In the genomic region with DNA sequence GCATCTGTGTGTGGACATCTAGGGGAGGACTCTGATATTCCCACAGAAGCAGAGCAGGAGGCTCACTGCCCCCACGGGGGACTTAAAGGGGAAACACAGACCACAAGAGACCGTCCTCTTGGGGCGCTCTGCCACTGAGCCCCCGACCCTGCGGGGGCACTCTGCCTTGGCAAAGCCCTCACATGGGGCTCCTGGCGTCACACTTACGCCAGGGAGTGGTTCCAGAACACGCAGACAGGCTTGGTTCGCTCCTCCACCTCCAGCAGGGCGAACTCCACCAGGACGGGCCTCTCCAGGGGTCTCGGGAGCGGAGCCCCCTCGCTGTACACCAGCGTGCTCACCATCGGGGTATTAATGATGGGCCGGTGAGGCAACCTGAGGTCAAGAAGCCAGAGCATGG, we compare ENCODE assay signal across 23 cellular contexts. TPM values are rescaled to one million over a fixed set of nuclear protein-coding genes. Genes with fewer than 3 reads are reported as not detected.
A peak's percentile ranks its signal among the peaks of the same experiment; 100 is the strongest.
DNase-seq lines count a peak whose midpoint lies in the region; ATAC-seq and TF ChIP-seq lines count a peak whose summit lies in the region.
"Had no signal": no experiment of that assay in that cellular context is flagged by ENCODE, and none has a peak within 500 bp of the region (broad histone marks: within the 10 kb centered on the region; RNA-seq: fewer than 3 reads in every experiment).

No MANE protein-coding gene starts in this region.

- H3K4me3 Mint-ChIP-seq in Calu3 (ENCODE audit: low read depth, unreplicated experiment) (peak overlapping the region; percentile 47), endodermal cell (no peak overlapping the region)
- no peak overlapping the region for H3K4me3 Mint-ChIP-seq in stimulated activated memory B cell treated with anti-CD40 and anti-IgM and Interleukin-4, amounts not matched to agents 10 μg/mL and 1 μg/mL and 100 μg/mL, for 72 hours
- H3K4me3 Mint-ChIP-seq: CD4-positive, alpha-beta T cell; GM23338; HFFc6 had no signal

- H4K20me1 ChIP-seq in BLaER1: peaks cover 27% of the 10 kb centered on the region; the same call in 1 of the 2 replicates

- H3K36me3 ChIP-seq in BLaER1: peaks cover 11% of the 10 kb centered on the region
- H3K36me3 ChIP-seq in endodermal cell (ENCODE audit: control insufficient read depth, insufficient read depth, low read length): peaks cover 24% of the 10 kb centered on the region
- peaks cover 0 to 7% (median 0%) of the 10 kb centered on the region in 4 donors for H3K36me3 ChIP-seq in stomach
- H3K36me3 ChIP-seq: SJCRH30 had no signal

- intact Hi-C loops in Calu3 (cut with micrococcal nuclease; ENCODE audit: unreplicated experiment): no loop called here
- intact Hi-C loops in stomach (cut with DNase I; ENCODE audit: low total_unique reads): no loop called here

- H3K4me2 ChIP-seq in BLaER1: peak overlapping the region; percentile 82
- H3K4me2 ChIP-seq: GM23338 had no signal

- peaks cover 3% of the 10 kb centered on the region for H3K9me3 Mint-ChIP-seq in Calu3 (ENCODE audit: low read depth, unreplicated experiment)
- peaks cover 18% of the 10 kb centered on the region for H3K9me3 Mint-ChIP-seq in endodermal cell
- peaks cover 13% of the 10 kb centered on the region for H3K9me3 Mint-ChIP-seq in stimulated activated memory B cell treated with anti-CD40 and anti-IgM and Interleukin-4, amounts not matched to agents 10 μg/mL and 1 μg/mL and 100 μg/mL, for 72 hours
- H3K9me3 Mint-ChIP-seq: GM23338 had no signal

- TF ChIP-seq CTCF in Calu3 (IDR thresholded peaks at IDR 0.05; ENCODE audit: unreplicated experiment): no peak
- TF ChIP-seq CTCF in endodermal cell (conservative IDR thresholded peaks at IDR 0.05): no peak
- TF ChIP-seq CTCF in stomach (IDR thresholded peaks at IDR 0.05): no peak

- H3K27ac Mint-ChIP-seq in Calu3 (ENCODE audit: unreplicated experiment): peak overlapping the region; percentile 72
- H3K27ac Mint-ChIP-seq in endodermal cell: peak overlapping the region; percentile 5
- H3K27ac Mint-ChIP-seq in stimulated activated memory B cell treated with anti-CD40 and anti-IgM and Interleukin-4, amounts not matched to agents 10 μg/mL and 1 μg/mL and 100 μg/mL, for 72 hours: no peak overlapping the region
- H3K27ac Mint-ChIP-seq: CD4-positive, alpha-beta T cell; HFFc6 had no signal

- H3K4me1 Mint-ChIP-seq in Calu3 (ENCODE audit: low read depth, unreplicated experiment) (peaks cover 59% of the 10 kb centered on the region), endodermal cell (peaks cover 33% of the 10 kb centered on the region)
- no peaks in the 10 kb centered on the region for H3K4me1 Mint-ChIP-seq in stimulated activated memory B cell treated with anti-CD40 and anti-IgM and Interleukin-4, amounts not matched to agents 10 μg/mL and 1 μg/mL and 100 μg/mL, for 72 hours

- TF ChIP-seq POLR2A in stomach (IDR thresholded peaks at IDR 0.05): no peak

- H3K27me3 ChIP-seq in BLaER1 (peaks cover 21% of the 10 kb centered on the region), endodermal cell (ENCODE audit: control insufficient read depth, insufficient read depth, low read length, poor library complexity, severe bottlenecking) (no peaks in the 10 kb centered on the region), stomach (no peaks in the 10 kb centered on the region)

- peaks cover 67% of the 10 kb centered on the region for H3K36me3 Mint-ChIP-seq in Calu3 (ENCODE audit: insufficient read depth, unreplicated experiment)
- peaks cover 58% of the 10 kb centered on the region for H3K36me3 Mint-ChIP-seq in endodermal cell (ENCODE audit: low read depth)
- peaks cover 75% of the 10 kb centered on the region for H3K36me3 Mint-ChIP-seq in stimulated activated memory B cell treated with anti-CD40 and anti-IgM and Interleukin-4, amounts not matched to agents 10 μg/mL and 1 μg/mL and 100 μg/mL, for 72 hours

- TF ChIP-seq EP300 in stomach (IDR thresholded peaks at IDR 0.05): no peak

- peaks cover 17% of the 10 kb centered on the region for H3K9me3 ChIP-seq in BLaER1
- peaks cover 17% of the 10 kb centered on the region for H3K9me3 ChIP-seq in endodermal cell (ENCODE audit: control insufficient read depth, low read length)
- peaks cover 5 to 10% (median 7%) of the 10 kb centered on the region in 4 donors for H3K9me3 ChIP-seq in stomach
- H3K9me3 ChIP-seq: HAP-1 had no signal

- CTCF ChIA-PET in Calu3 (lab: Charles Lee): interaction anchor here (0.9 to 1.0 kb wide), 2 partner anchors 11 to 13 kb away, joined by 4 to 5 read pairs; no protein-coding TSS in a partner anchor

- no peak overlapping the region for H3K9ac ChIP-seq in BLaER1
- H3K9ac ChIP-seq in endodermal cell (ENCODE audit: extremely low read depth, low read length, poor library complexity, severe bottlenecking): no peak overlapping the region

- H3K27ac ChIP-seq in BLaER1 (no peak overlapping the region), endodermal cell (ENCODE audit: low read depth, low read length) (no peak overlapping the region), stomach (peak overlapping the region; percentile 79 to 88 (median 84))
- H3K27ac ChIP-seq: SJCRH30 had no signal

- H3K27me3 Mint-ChIP-seq in Calu3 (ENCODE audit: unreplicated experiment): no peaks in the 10 kb centered on the region
- H3K27me3 Mint-ChIP-seq in endodermal cell (ENCODE audit: insufficient read depth): no peaks in the 10 kb centered on the region
- H3K27me3 Mint-ChIP-seq in stimulated activated memory B cell treated with anti-CD40 and anti-IgM and Interleukin-4, amounts not matched to agents 10 μg/mL and 1 μg/mL and 100 μg/mL, for 72 hours: no peaks in the 10 kb centered on the region
- H3K27me3 Mint-ChIP-seq: CD4-positive, alpha-beta T cell had no signal

- 91 to 93% methylated on average over 16 to 17 of the region's 17 CpGs for WGBS in endodermal cell (ENCODE audit: insufficient coverage in 1 of 2, insufficient read length in 1 of 2), 2 experiments
- WGBS in stomach, 5 donors: 80 to 90% (median 87%) methylated on average over 13 to 17 of the region's 17 CpGs

- H3K4me3 ChIP-seq in BLaER1 (no peak overlapping the region), endodermal cell (ENCODE audit: low read length) (no peak overlapping the region), stomach (no peak overlapping the region)
- H3K4me3 ChIP-seq: GM23338, HAP-1, SJCRH30 had no signal

- DNase-seq in Calu3: no peak
- DNase-seq in endodermal cell: no peak
- DNase-seq in stomach: no peak
- DNase-seq in DMS114 treated with DMSO at 0.1 percent for 48 hours (lab: John Stamatoyannopoulos, UW; ENCODE audit: unreplicated experiment): no peak
- no peak for DNase-seq in NCI-H748 (lab: John Stamatoyannopoulos, UW; ENCODE audit: unreplicated experiment)
- DNase-seq: CD4-positive, alpha-beta T cell; DMS79 treated with DMSO at 0.1 percent for 48 hours; GF-D8; HFFc6; Karpas-422; NCI-H1092 treated with DMSO at 0.1 percent for 48 hours; NCI-H1436; NCI-H187; NCI-H2081 treated with DMSO at 0.1 percent for 48 hours; NCI-H2171; NCI-H345; NCI-H510A treated with DMSO at 0.1 percent for 48 hours; NCI-H774; SJCRH30 had no signal

- ATAC-seq in stimulated activated memory B cell treated with anti-CD40 and anti-IgM and Interleukin-4, amounts not matched to agents 10 μg/mL and 1 μg/mL and 100 μg/mL, for 72 hours: no peak
- ATAC-seq: GM23338 had no signal

- no TSS peak for BruUV-seq in Calu3 (replicated peaks; lab: Mats Ljungman, UMichigan)

- H3K4me1 ChIP-seq in BLaER1: peaks cover 20% of the 10 kb centered on the region
- H3K4me1 ChIP-seq in endodermal cell (ENCODE audit: control insufficient read depth, insufficient read depth, low read length): peaks cover 12% of the 10 kb centered on the region
- H3K4me1 ChIP-seq in stomach: peaks cover 33 to 48% (median 41%) of the 10 kb centered on the region in 4 donors

RNA-seq across cellular contexts. Expression of a gene that starts 45.1 kb away (rescaled TPM):
- 74.8 and 79.6 TPM in 2 replicates for total RNA-seq in Calu3 (2022)
- total RNA-seq in endodermal cell: 10 to 100 TPM; 79.7 to 84.5 TPM
- polyA plus RNA-seq in endodermal cell (2013, experiment 1 of 2): 53.2 TPM
- 44.8 TPM for polyA plus RNA-seq in endodermal cell (2013, experiment 2 of 2)
- total RNA-seq in stomach: 100 to 1,000 TPM in 1 of 5 donors, 10 to 100 TPM in 4; 47.9 to 114 (median 68.8) TPM
- 10 to 100 TPM; 23.8 to 30.0 (median 28.0) TPM for polyA plus RNA-seq in stomach

Comparison
In these comparisons a context has a peak if more than half of its experiments do, and no peak if none do; other contexts are left out.
1. H3K27ac ChIP-seq: peak in stomach (5 of 5); none in BLaER1 (single experiment) and endodermal cell (single experiment).